8 cellular contexts compared by ENCODE assay signal in genomic region chr13:29594310-29594709, GRCh38. TPM values are rescaled to one million over a fixed set of nuclear protein-coding genes. Genes with fewer than 3 reads are reported as not detected.
DNase-seq lines count a peak whose midpoint lies in the region; ATAC-seq, FAIRE-seq and TF ChIP-seq lines count a peak whose summit lies in the region.

No MANE protein-coding gene starts in this region.

- peaks cover 4 to 54% (median 27%) of the 10 kb centered on the region in 6 donors for H3K4me1 ChIP-seq in spleen

- no peaks in the 10 kb centered on the region for H3K9me3 ChIP-seq in spleen

- H3K27ac ChIP-seq in spleen = peak overlapping the region; percentile 61 to 91 (median 82)

- 11 to 24% (median 20%) methylated on average over 9 of the region's 9 CpGs for WGBS in spleen, 5 donors

- TF ChIP-seq CTCF in astrocyte of the cerebellum (IDR thresholded peaks at IDR 0.05; ENCODE audit: low read depth, low read length, missing control alignments) = no peak
- no peak for TF ChIP-seq CTCF in spleen (IDR thresholded peaks at IDR 0.05 in 8 of 11, conservative IDR thresholded peaks at IDR 0.05 in 3 of 11)

- intact Hi-C loops in spleen (cut with DNase I; ENCODE audit: low total_unique reads) = loop anchor here (10.0 kb wide), 1 partner anchor 250 kb away; no protein-coding TSS in a partner anchor

- ATAC-seq in GM21515 (IDR thresholded peaks at IDR 0.05; ENCODE audit: unreplicated experiment) = peak; percentile 38

- in situ Hi-C loops in astrocyte of the cerebellum (cut with HindIII; ENCODE audit: low sequenced_read_pairs) = no loop called here

- no peak for TF ChIP-seq POLR2A in spleen (IDR thresholded peaks at IDR 0.05)

- no peak for FAIRE-seq in HTR-8/SVneo (lab: Jason Lieb, UNC)

- H3K27me3 ChIP-seq in spleen (replicated peaks in 1 of 7) = no peaks in the 10 kb centered on the region

- DNase-seq in ELR (ENCODE audit: low read depth) = peak; percentile 91
- DNase-seq in HTR-8/SVneo (ENCODE audit: insufficient read length, low spot score) = peak; percentile 32
- DNase-seq in SHP77 (lab: John Stamatoyannopoulos, UW) = peak; percentile 43 to 52
- DNase-seq in astrocyte of the cerebellum (ENCODE audit: low read depth) = no peak
- DNase-seq in spleen = no peak
- DNase-seq in NCI-H128 (lab: John Stamatoyannopoulos, UW; ENCODE audit: unreplicated experiment) = no peak

- H3K4me3 ChIP-seq in astrocyte of the cerebellum (ENCODE audit: low read depth, low read length) (peak overlapping the region; percentile 56), iPS-11a (ENCODE audit: low read depth, low read length) (peak overlapping the region; percentile 95), spleen (peak overlapping the region; percentile 81 to 99 (median 94))

- H3K36me3 ChIP-seq in spleen = peaks cover 0 to 2% (median 0%) of the 10 kb centered on the region in 6 donors

RNA-seq across cellular contexts. Expression of gene SLC7A1, which starts 1.2 kb away (rescaled TPM):
- total RNA-seq in spleen = 10 to 100 TPM; 16.7 to 53.8 (median 26.0) TPM
- 1 to 10 TPM; 2.2 to 3.9 (median 2.8) TPM for polyA plus RNA-seq in spleen

Comparison
In these comparisons a context has a peak if more than half of its experiments do, and no peak if none do; other contexts are left out.
1. DNase-seq: peak in ELR (single experiment), HTR-8/SVneo (single experiment) and SHP77 (2 of 2); none in astrocyte of the cerebellum (single experiment), spleen (single experiment) and NCI-H128 (single experiment).
2. Peak in every context shown above with its lines, with median percentiles within 50 percentile points of each other: H3K4me3 ChIP-seq.